12 cellular contexts compared by ENCODE assay signal in the genomic region with DNA sequence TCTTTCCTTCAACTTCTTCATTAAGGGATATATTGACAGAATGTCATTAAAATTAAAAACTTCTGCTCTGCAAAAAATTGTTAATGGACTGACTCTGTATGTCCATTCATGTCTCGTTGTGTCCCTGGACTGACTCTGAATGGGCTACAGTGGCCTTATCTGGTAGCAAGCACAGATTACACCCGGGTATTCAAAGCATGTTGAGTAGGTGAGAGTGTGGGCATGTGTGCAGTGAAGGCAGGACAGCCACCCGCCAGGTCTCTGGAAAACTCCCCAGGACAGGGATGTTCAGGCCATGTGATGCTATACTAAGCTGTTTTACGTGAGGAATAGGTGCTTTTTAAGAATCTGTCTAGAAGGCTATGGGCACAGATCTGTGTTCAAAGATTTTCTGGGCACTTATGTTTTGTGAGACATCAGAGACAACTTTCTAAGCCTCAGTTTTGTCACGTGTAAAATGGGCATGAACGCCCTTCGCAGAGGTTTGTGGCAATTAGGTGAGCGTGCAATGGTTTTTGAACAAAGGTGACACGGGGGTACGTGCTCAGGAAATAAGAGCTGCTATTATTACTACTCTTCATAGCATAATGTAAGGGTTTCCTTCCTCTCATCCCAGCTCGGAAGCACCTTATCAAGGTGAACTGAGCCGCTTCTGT. TPM values are rescaled to one million over a fixed set of nuclear protein-coding genes. Genes with fewer than 3 reads are reported as not detected.
DNase-seq lines count a peak whose midpoint lies in the region; ATAC-seq, FAIRE-seq and TF ChIP-seq lines count a peak whose summit lies in the region.
"Not testable (repeated sequence)": the region's sequence is repeated elsewhere in the genome, so short reads cannot be mapped to it uniquely, and the experiment has no call there.
"Had no signal": no experiment of that assay in that cellular context is flagged by ENCODE, and none has a peak within 500 bp of the region (broad histone marks: within the 10 kb centered on the region; RNA-seq: fewer than 3 reads in every experiment).

No MANE protein-coding gene starts in this region.

- not testable (repeated sequence) for H3K27me3 ChIP-seq in Peyer's patch; K562 (ENCODE audit: control insufficient read depth in 2 of 2, insufficient read depth in 2 of 2, low read length in 2 of 2); hepatocyte

- ATAC-seq in activated CD8-positive, alpha-beta memory T cell treated with anti-CD3 and anti-CD28 coated beads, Interleukin-2, amount 10 ng/mL, durations not matched to agents 7 days and 5 days; K562; natural killer cell treated with Interleukin-12 subunit alpha and Interleukin-12 subunit beta and Interleukin-15 and Interleukin-18, amount 100 ng/mL, for 72 hours; stimulated activated naive CD8-positive, alpha-beta T cell treated with anti-CD3 and anti-CD28 coated beads, Interleukin-15, amount 100 ng/mL, for 72 hours: not testable (repeated sequence)

- CTCF ChIA-PET in activated CD8-positive, alpha-beta memory T cell treated with anti-CD3 and anti-CD28 coated beads, Interleukin-2, amount 10 ng/mL, durations not matched to agents 7 days and 5 days (lab: Charles Lee); K562 (lab: Yijun Ruan, JAX; ENCODE audit: low intra/inter-chr PET ratio): not testable (repeated sequence)

- peaks cover 34% of the 10 kb centered on the region for H3K27me3 Mint-ChIP-seq in activated CD8-positive, alpha-beta memory T cell treated with anti-CD3 and anti-CD28 coated beads, Interleukin-2, amount 10 ng/mL, durations not matched to agents 7 days and 5 days
- peaks cover 12% of the 10 kb centered on the region in 2 donors for H3K27me3 Mint-ChIP-seq in natural killer cell treated with Interleukin-12 subunit alpha and Interleukin-12 subunit beta and Interleukin-15 and Interleukin-18, amount 100 ng/mL, for 72 hours
- H3K27me3 Mint-ChIP-seq in stimulated activated naive CD8-positive, alpha-beta T cell treated with anti-CD3 and anti-CD28 coated beads, Interleukin-15, amount 100 ng/mL, for 72 hours, result peaks cover 14% of the 10 kb centered on the region

- H3K79me2 ChIP-seq in K562 (ENCODE audit: control insufficient read depth, insufficient read depth, low read length); hepatocyte: not testable (repeated sequence)

- H3K9ac ChIP-seq in K562 (ENCODE audit: insufficient read depth in 1 of 2, low read depth in 2 of 2, low read length in 2 of 2), result not testable (repeated sequence)

- not testable (repeated sequence) for H3K36me3 Mint-ChIP-seq in activated CD8-positive, alpha-beta memory T cell treated with anti-CD3 and anti-CD28 coated beads, Interleukin-2, amount 10 ng/mL, durations not matched to agents 7 days and 5 days; natural killer cell treated with Interleukin-12 subunit alpha and Interleukin-12 subunit beta and Interleukin-15 and Interleukin-18, amount 100 ng/mL, for 72 hours

- 61% methylated on average over 9 of the region's 12 CpGs for WGBS in K562 (ENCODE audit: insufficient coverage, low coverage, missing lambda C conversion rate)
- WGBS in hepatocyte (ENCODE audit: low lambda C conversion rate, missing lambda C conversion rate), result 76% methylated on average over 10 of the region's 12 CpGs

- not testable (repeated sequence) for H3K4me2 ChIP-seq in K562 (ENCODE audit: insufficient read depth, low read length)
- peak overlapping the region; percentile 68 for H3K4me2 ChIP-seq in hepatocyte

- not testable (repeated sequence) for H3K36me3 ChIP-seq in Peyer's patch; K562 (ENCODE audit: control insufficient read depth, insufficient read depth, low read length); hepatocyte (replicated peaks; ENCODE audit: insufficient read depth, low read depth)

- not testable (repeated sequence) for H3K9me2 ChIP-seq in hepatocyte (replicated peaks; ENCODE audit: insufficient read depth)

- TF ChIP-seq CTCF in Peyer's patch (IDR thresholded peaks at IDR 0.05); K562 (IDR thresholded peaks at IDR 0.05 in 2 of 3, conservative IDR thresholded peaks at IDR 0.05 in 1 of 3; ENCODE audit: insufficient read depth in 2 of 3, low read depth in 1 of 3, low read length in 3 of 3); hepatocyte (IDR thresholded peaks at IDR 0.05; ENCODE audit: poor library complexity): not testable (repeated sequence)

- TF ChIP-seq EP300 in K562 (IDR thresholded peaks at IDR 0.05; ENCODE audit: low read length), result not testable (repeated sequence)

- BruUV-seq in K562 (replicated peaks; lab: Mats Ljungman, UMichigan), result not testable (repeated sequence)

- peak overlapping the region in 3 of 4 donors; percentile 15 to 37 (median 31) for H3K4me3 ChIP-seq in Peyer's patch
- H3K4me3 ChIP-seq in K562, hepatocyte: not testable (repeated sequence)

- not testable (repeated sequence) for DNase-seq in GM12891 (ENCODE audit: insufficient read length, low spot score); Peyer's patch; activated CD8-positive, alpha-beta memory T cell treated with anti-CD3 and anti-CD28 coated beads, Interleukin-2, amount 10 ng/mL, durations not matched to agents 7 days and 5 days; K562 (ENCODE audit: extremely low read depth in 1 of 4, low spot score in 3 of 4); hepatocyte (ENCODE audit: low spot score); natural killer cell treated with Interleukin-12 subunit alpha and Interleukin-12 subunit beta and Interleukin-15 and Interleukin-18, amount 100 ng/mL, for 72 hours (ENCODE audit: low spot score); stimulated activated naive CD8-positive, alpha-beta T cell treated with anti-CD3 and anti-CD28 coated beads, Interleukin-15, amount 100 ng/mL, for 72 hours

- POLR2A ChIA-PET in K562 (lab: Yijun Ruan, JAX), result not testable (repeated sequence)

- intact Hi-C loops in K562 (cut with micrococcal nuclease), result not testable (repeated sequence)

- H4K20me1 ChIP-seq in K562 (replicated peaks; ENCODE audit: control insufficient read depth, insufficient read depth, low read length); hepatocyte (ENCODE audit: insufficient read depth, poor library complexity, severe bottlenecking): not testable (repeated sequence)

- in situ Hi-C loops in K562 (cut with MboI), result not testable (repeated sequence)

- not testable (repeated sequence) for H3K9me3 ChIP-seq in Peyer's patch; K562 (replicated peaks; ENCODE audit: control insufficient read depth, insufficient read depth, low read depth, low read length); hepatocyte (ENCODE audit: low read depth)

- H3K27ac Mint-ChIP-seq in activated CD8-positive, alpha-beta memory T cell treated with anti-CD3 and anti-CD28 coated beads, Interleukin-2, amount 10 ng/mL, durations not matched to agents 7 days and 5 days, result peak overlapping the region; percentile 64
- H3K27ac Mint-ChIP-seq in natural killer cell treated with Interleukin-12 subunit alpha and Interleukin-12 subunit beta and Interleukin-15 and Interleukin-18, amount 100 ng/mL, for 72 hours, result peak overlapping the region; percentile 79 to 89
- peak overlapping the region in 1 of 2 donors; percentile 69 for H3K27ac Mint-ChIP-seq in stimulated activated naive CD8-positive, alpha-beta T cell treated with anti-CD3 and anti-CD28 coated beads, Interleukin-15, amount 100 ng/mL, for 72 hours

- not testable (repeated sequence) for TF ChIP-seq RAD21 in K562 (CRISPR knock-in tag; conservative IDR thresholded peaks at IDR 0.05 in 1 of 2, IDR thresholded peaks at IDR 0.05 in 1 of 2)

- H3K4me1 Mint-ChIP-seq in activated CD8-positive, alpha-beta memory T cell treated with anti-CD3 and anti-CD28 coated beads, Interleukin-2, amount 10 ng/mL, durations not matched to agents 7 days and 5 days, result peaks cover 24% of the 10 kb centered on the region
- peaks cover 24 to 29% of the 10 kb centered on the region in 2 donors for H3K4me1 Mint-ChIP-seq in natural killer cell treated with Interleukin-12 subunit alpha and Interleukin-12 subunit beta and Interleukin-15 and Interleukin-18, amount 100 ng/mL, for 72 hours (ENCODE audit: low read depth in 2 of 2)
- peaks cover 32% of the 10 kb centered on the region for H3K4me1 Mint-ChIP-seq in stimulated activated naive CD8-positive, alpha-beta T cell treated with anti-CD3 and anti-CD28 coated beads, Interleukin-15, amount 100 ng/mL, for 72 hours

- FAIRE-seq in GM12891 (lab: Jason Lieb, UNC), result peak; percentile 5
- FAIRE-seq in K562 (lab: Jason Lieb, UNC), result not testable (repeated sequence)

- peak overlapping the region; percentile 42 for H3K4me3 Mint-ChIP-seq in activated CD8-positive, alpha-beta memory T cell treated with anti-CD3 and anti-CD28 coated beads, Interleukin-2, amount 10 ng/mL, durations not matched to agents 7 days and 5 days
- H3K4me3 Mint-ChIP-seq in natural killer cell treated with Interleukin-12 subunit alpha and Interleukin-12 subunit beta and Interleukin-15 and Interleukin-18, amount 100 ng/mL, for 72 hours, result peak overlapping the region; percentile 70
- H3K4me3 Mint-ChIP-seq in stimulated activated naive CD8-positive, alpha-beta T cell treated with anti-CD3 and anti-CD28 coated beads, Interleukin-15, amount 100 ng/mL, for 72 hours, result peak overlapping the region; percentile 67 to 69

- TF ChIP-seq POLR2A in GM12891 (IDR thresholded peaks at IDR 0.05; ENCODE audit: low read depth, low read length); Peyer's patch (IDR thresholded peaks at IDR 0.05); K562 (conservative IDR thresholded peaks at IDR 0.05): not testable (repeated sequence)

- H3K9me1 ChIP-seq in K562 (ENCODE audit: control insufficient read depth, insufficient read depth, low read length), result not testable (repeated sequence)

- not testable (repeated sequence) for H3K9me3 Mint-ChIP-seq in activated CD8-positive, alpha-beta memory T cell treated with anti-CD3 and anti-CD28 coated beads, Interleukin-2, amount 10 ng/mL, durations not matched to agents 7 days and 5 days (ENCODE audit: low read depth); natural killer cell treated with Interleukin-12 subunit alpha and Interleukin-12 subunit beta and Interleukin-15 and Interleukin-18, amount 100 ng/mL, for 72 hours; stimulated activated naive CD8-positive, alpha-beta T cell treated with anti-CD3 and anti-CD28 coated beads, Interleukin-15, amount 100 ng/mL, for 72 hours

- H3K27ac ChIP-seq in Peyer's patch, result peak overlapping the region in 1 of 4 donors; percentile 52
- not testable (repeated sequence) for H3K27ac ChIP-seq in K562 (ENCODE audit: extremely low read depth, low read depth, low read length); hepatocyte

- peaks cover 0 to 10% (median 0%) of the 10 kb centered on the region in 4 donors for H3K4me1 ChIP-seq in Peyer's patch
- H3K4me1 ChIP-seq in K562 (replicated peaks in 1 of 2; ENCODE audit: control insufficient read depth in 2 of 2, insufficient read depth in 2 of 2, low read length in 2 of 2); hepatocyte (ENCODE audit: insufficient read depth): not testable (repeated sequence)

- H2AFZ ChIP-seq in K562 (ENCODE audit: low read depth, low read length) (peak overlapping the region; percentile 77), hepatocyte (peak overlapping the region; percentile 68)

RNA-seq across cellular contexts. Expression of gene CYP2A6, which starts 7.1 kb away (rescaled TPM):
- not detected for polyA plus RNA-seq in GM12891 (2012; ENCODE audit: low read depth, missing spikeins)
- total RNA-seq in Peyer's patch (not detected), K562 (2014; rRNA removed) (not detected in 2 replicates), K562 (2014; rRNA removed; fragmentation: Illumina TruSeq; extraction: Trizol) (not detected in 2 replicates), K562 (2015; rRNA removed; fragmentation: Illumina TruSeq; extraction: Trizol) (not detected in 2 replicates), K562 (2021) (0.31 and 0.65 TPM in 2 replicates), hepatocyte (1.1 and 1.4 TPM in 2 replicates)
- not detected for total RNA-seq in activated CD8-positive, alpha-beta memory T cell treated with anti-CD3 and anti-CD28 coated beads, Interleukin-2, amount 10 ng/mL, durations not matched to agents 7 days and 5 days
- not detected in 2 replicates for total RNA-seq in K562 (2011; cell fraction: chromatin; rRNA removed; ENCODE audit: low replicate concordance)
- not detected in 2 replicates for total RNA-seq in K562 (2011; cell fraction: nucleolus; rRNA removed)
- total RNA-seq in K562 (2011; cell fraction: nucleoplasm; rRNA removed), result not detected in 2 replicates
- polyA plus RNA-seq in K562 (2011; rRNA removed) (not detected in 2 replicates), K562 (2014; fragmentation: Illumina TruSeq; extraction: Trizol) (not detected in 2 replicates), K562 (2014; fragmentation: Nextera tagmentation; extraction: Ambion mirVana) (not detected), K562 (2014; rRNA removed) (not detected in 2 replicates), hepatocyte (0.50 and 1.7 TPM in 2 replicates)
- not detected in 2 replicates for polyA plus RNA-seq in K562 (2011; cell fraction: cytosol; rRNA removed)
- polyA plus RNA-seq in K562 (2011; cell fraction: nucleus; rRNA removed), result not detected in 2 replicates
- polyA plus RNA-seq in K562 (2012), result not detected in 2 replicates
- not detected in 2 replicates for polyA minus RNA-seq in K562 (2011; rRNA and poly(A)+ RNA removed)
- not detected in 2 replicates for polyA minus RNA-seq in K562 (2011; cell fraction: cytosol; rRNA and poly(A)+ RNA removed)
- polyA minus RNA-seq in K562 (2011; cell fraction: nucleus; rRNA and poly(A)+ RNA removed), result not detected in 2 replicates
- total RNA-seq in natural killer cell treated with Interleukin-12 subunit alpha and Interleukin-12 subunit beta and Interleukin-15 and Interleukin-18, amount 100 ng/mL, for 72 hours, result not detected
- total RNA-seq: aorta, dermis microvascular lymphatic vessel endothelial cell, NCI-H460, PC-9 had no signal

RNA-seq across cellular contexts. Expression of gene CYP2A7, which starts 38.9 kb away (rescaled TPM):
- not detected for polyA plus RNA-seq in GM12891 (2012; ENCODE audit: low read depth, missing spikeins)
- total RNA-seq in Peyer's patch (not detected), K562 (2014; rRNA removed) (not detected in 2 replicates), K562 (2014; rRNA removed; fragmentation: Illumina TruSeq; extraction: Trizol) (not detected in 2 replicates), K562 (2015; rRNA removed; fragmentation: Illumina TruSeq; extraction: Trizol) (not detected in 2 replicates), K562 (2021) (0.22 TPM in 1 of 2 replicates, not detected in the other), hepatocyte (not detected in 2 replicates)
- total RNA-seq in activated CD8-positive, alpha-beta memory T cell treated with anti-CD3 and anti-CD28 coated beads, Interleukin-2, amount 10 ng/mL, durations not matched to agents 7 days and 5 days, result not detected
- total RNA-seq in K562 (2011; cell fraction: chromatin; rRNA removed; ENCODE audit: low replicate concordance), result not detected in 2 replicates
- not detected in 2 replicates for total RNA-seq in K562 (2011; cell fraction: nucleolus; rRNA removed)
- not detected in 2 replicates for total RNA-seq in K562 (2011; cell fraction: nucleoplasm; rRNA removed)
- polyA plus RNA-seq in K562 (2011; rRNA removed) (not detected in 2 replicates), K562 (2014; fragmentation: Illumina TruSeq; extraction: Trizol) (not detected in 2 replicates), K562 (2014; fragmentation: Nextera tagmentation; extraction: Ambion mirVana) (not detected), K562 (2014; rRNA removed) (not detected in 2 replicates), hepatocyte (not detected in 2 replicates)
- not detected in 2 replicates for polyA plus RNA-seq in K562 (2011; cell fraction: cytosol; rRNA removed)
- polyA plus RNA-seq in K562 (2011; cell fraction: nucleus; rRNA removed), result not detected in 2 replicates
- polyA plus RNA-seq in K562 (2012), result not detected in 2 replicates
- polyA minus RNA-seq in K562 (2011; rRNA and poly(A)+ RNA removed), result not detected in 2 replicates
- polyA minus RNA-seq in K562 (2011; cell fraction: cytosol; rRNA and poly(A)+ RNA removed), result not detected in 2 replicates
- polyA minus RNA-seq in K562 (2011; cell fraction: nucleus; rRNA and poly(A)+ RNA removed), result not detected in 2 replicates
- not detected for total RNA-seq in natural killer cell treated with Interleukin-12 subunit alpha and Interleukin-12 subunit beta and Interleukin-15 and Interleukin-18, amount 100 ng/mL, for 72 hours
- total RNA-seq: aorta, dermis microvascular lymphatic vessel endothelial cell, NCI-H460, omental fat pad, PC-9 had no signal
- polyA plus RNA-seq: aorta had no signal

RNA-seq across cellular contexts. Expression of gene EGLN2, which starts 44.1 kb away (rescaled TPM):
- 51.5 TPM for polyA plus RNA-seq in GM12891 (2012; ENCODE audit: low read depth, missing spikeins)
- total RNA-seq in Peyer's patch (10 to 100 TPM; 75.8 to 96.6 (median 88.1) TPM), K562 (2014; rRNA removed) (104 and 120 TPM in 2 replicates), K562 (2014; rRNA removed; fragmentation: Illumina TruSeq; extraction: Trizol) (51.2 and 71.0 TPM in 2 replicates), K562 (2015; rRNA removed; fragmentation: Illumina TruSeq; extraction: Trizol) (92.0 and 92.9 TPM in 2 replicates), K562 (2021) (111 and 114 TPM in 2 replicates), hepatocyte (84.4 and 88.4 TPM in 2 replicates)
- total RNA-seq in activated CD8-positive, alpha-beta memory T cell treated with anti-CD3 and anti-CD28 coated beads, Interleukin-2, amount 10 ng/mL, durations not matched to agents 7 days and 5 days, result 100 to 1,000 TPM; 101 to 105 TPM
- 63.0 and 140 TPM in 2 replicates for total RNA-seq in K562 (2011; cell fraction: chromatin; rRNA removed; ENCODE audit: low replicate concordance)
- total RNA-seq in K562 (2011; cell fraction: nucleolus; rRNA removed), result 93.6 and 96.2 TPM in 2 replicates
- 80.4 and 98.4 TPM in 2 replicates for total RNA-seq in K562 (2011; cell fraction: nucleoplasm; rRNA removed)
- polyA plus RNA-seq in K562 (2011; rRNA removed) (41.1 and 52.0 TPM in 2 replicates), K562 (2014; fragmentation: Illumina TruSeq; extraction: Trizol) (65.7 and 78.9 TPM in 2 replicates), K562 (2014; fragmentation: Nextera tagmentation; extraction: Ambion mirVana) (10 to 100 TPM in 1 of 2 experiments, 1 to 10 TPM in 1; 9.6 to 19.1 TPM), K562 (2014; rRNA removed) (81.3 and 92.5 TPM in 2 replicates), hepatocyte (119 and 121 TPM in 2 replicates)
- polyA plus RNA-seq in K562 (2011; cell fraction: cytosol; rRNA removed), result 56.6 and 123 TPM in 2 replicates
- polyA plus RNA-seq in K562 (2011; cell fraction: nucleus; rRNA removed), result 86.2 and 132 TPM in 2 replicates
- polyA plus RNA-seq in K562 (2012), result 87.1 and 100 TPM in 2 replicates
- 18.5 and 29.1 TPM in 2 replicates for polyA minus RNA-seq in K562 (2011; rRNA and poly(A)+ RNA removed)
- polyA minus RNA-seq in K562 (2011; cell fraction: cytosol; rRNA and poly(A)+ RNA removed), result 35.9 and 41.9 TPM in 2 replicates
- polyA minus RNA-seq in K562 (2011; cell fraction: nucleus; rRNA and poly(A)+ RNA removed), result 31.8 and 35.2 TPM in 2 replicates
- 100 to 1,000 TPM; 119 to 136 TPM for total RNA-seq in natural killer cell treated with Interleukin-12 subunit alpha and Interleukin-12 subunit beta and Interleukin-15 and Interleukin-18, amount 100 ng/mL, for 72 hours
